In genomic region chr19:1445185-1445931, GRCh38 we compare ENCODE assay signal across 8 cellular contexts. TPM values are rescaled to one million over a fixed set of nuclear protein-coding genes. Genes with fewer than 3 reads are reported as not detected.
A peak's percentile ranks its signal among the peaks of the same experiment; 100 is the strongest.
DNase-seq lines count a peak whose midpoint lies in the region; ATAC-seq and TF ChIP-seq lines count a peak whose summit lies in the region.

No MANE protein-coding gene starts in this region.

- H3K27ac Mint-ChIP-seq in activated naive CD4-positive, alpha-beta T cell treated with anti-CD3 and anti-CD28 coated beads, Interleukin-2, amount 50 U/mL, for 72 hours, result peak overlapping the region in 1 of 2 donors; percentile 74
- peak overlapping the region; percentile 56 for H3K27ac Mint-ChIP-seq in type B pancreatic cell

- TF ChIP-seq CTCF in cardiac muscle cell (IDR thresholded peaks at IDR 0.05; ENCODE audit: low read depth, low read length) (peak; percentile 82), type B pancreatic cell (conservative IDR thresholded peaks at IDR 0.05) (peak; percentile 97)

- H3K27ac ChIP-seq in HUES64 (ENCODE audit: low read depth, low read length) (no peak overlapping the region), SK-N-MC (no peak overlapping the region), cardiac muscle cell (no peak overlapping the region), trophoblast cell (ENCODE audit: low read depth, low read length) (peak overlapping the region; percentile 16)

- peaks cover 28% of the 10 kb centered on the region for H3K27me3 Mint-ChIP-seq in type B pancreatic cell

- H3K4me3 ChIP-seq in HUES64 (ENCODE audit: low read length) (peak overlapping the region; percentile 64), SK-N-MC (peak overlapping the region; percentile 64), cardiac muscle cell (peak overlapping the region; percentile 53), trophoblast cell (ENCODE audit: low read depth, low read length) (peak overlapping the region; percentile 57)

- no peak overlapping the region for H2AFZ ChIP-seq in trophoblast cell (ENCODE audit: insufficient read depth, low read length, poor library complexity)

- H3K27me3 ChIP-seq in HUES64 (ENCODE audit: insufficient read depth, low read length), result peaks cover 47% of the 10 kb centered on the region
- peaks cover 51% of the 10 kb centered on the region for H3K27me3 ChIP-seq in cardiac muscle cell
- H3K27me3 ChIP-seq in trophoblast cell (ENCODE audit: insufficient read depth, low read length), result peaks cover 41% of the 10 kb centered on the region

- H3K18ac ChIP-seq in trophoblast cell (ENCODE audit: low read length), result no peak overlapping the region

- peaks cover 10% of the 10 kb centered on the region for H3K4me1 Mint-ChIP-seq in type B pancreatic cell (ENCODE audit: unreplicated experiment)

- peak; percentile 73 for ATAC-seq in GM18907 (IDR thresholded peaks at IDR 0.05; ENCODE audit: unreplicated experiment)
- ATAC-seq in activated naive CD4-positive, alpha-beta T cell treated with anti-CD3 and anti-CD28 coated beads, Interleukin-2, amount 50 U/mL, for 72 hours, result peak; percentile 71 to 88

- H4K91ac ChIP-seq in trophoblast cell (ENCODE audit: low read depth, low read length), result no peak overlapping the region

- H3K36me3 ChIP-seq in HUES64 (ENCODE audit: insufficient read depth, low read length) (peaks cover 26% of the 10 kb centered on the region), SK-N-MC (ENCODE audit: insufficient read depth, low read length) (peaks cover 23% of the 10 kb centered on the region), cardiac muscle cell (peaks cover 13% of the 10 kb centered on the region), trophoblast cell (ENCODE audit: control insufficient read depth in 1 of 2, insufficient read depth in 2 of 2, low read length in 2 of 2) (peaks cover 23 to 24% of the 10 kb centered on the region in 2 experiments)

- H4K12ac ChIP-seq in trophoblast cell (ENCODE audit: low read depth, low read length), result no peak overlapping the region

- no peak overlapping the region for H4K8ac ChIP-seq in trophoblast cell (ENCODE audit: low read depth, low read length)

- DNase-seq in AG08396 (ENCODE audit: low spot score), result peak; percentile 96
- DNase-seq in SK-N-MC (ENCODE audit: low read depth, low spot score), result no peak
- peak; percentile 81 to 91 for DNase-seq in activated naive CD4-positive, alpha-beta T cell treated with anti-CD3 and anti-CD28 coated beads, Interleukin-2, amount 50 U/mL, for 72 hours (ENCODE audit: low spot score in 2 of 2)
- peak; percentile 60 to 78 for DNase-seq in cardiac muscle cell (ENCODE audit: low read depth in 1 of 2, low spot score in 1 of 2)
- peak; percentile 47 to 80 for DNase-seq in trophoblast cell
- peak; percentile 88 for DNase-seq in type B pancreatic cell (ENCODE audit: extremely low spot score, unreplicated experiment)

- H2BK12ac ChIP-seq in trophoblast cell (ENCODE audit: low read length), result no peak overlapping the region

- H3K9ac ChIP-seq in HUES64 (ENCODE audit: low read depth, low read length) (peak overlapping the region; percentile 13; the same call in 1 of the 2 replicates), SK-N-MC (ENCODE audit: insufficient read length) (no peak overlapping the region), trophoblast cell (ENCODE audit: low read length) (no peak overlapping the region)

- no peak overlapping the region for H3K4ac ChIP-seq in trophoblast cell (ENCODE audit: low read depth, low read length)

- H3K9me3 Mint-ChIP-seq in activated naive CD4-positive, alpha-beta T cell treated with anti-CD3 and anti-CD28 coated beads, Interleukin-2, amount 50 U/mL, for 72 hours, result no peaks in the 10 kb centered on the region
- no peaks in the 10 kb centered on the region for H3K9me3 Mint-ChIP-seq in type B pancreatic cell

- no peak overlapping the region for H2BK5ac ChIP-seq in trophoblast cell (ENCODE audit: low read depth, low read length, poor library complexity)

- no peak overlapping the region for H2BK120ac ChIP-seq in trophoblast cell (ENCODE audit: insufficient read depth, low read length, poor library complexity)

- peaks cover 9 to 18% of the 10 kb centered on the region in 2 donors for H3K36me3 Mint-ChIP-seq in activated naive CD4-positive, alpha-beta T cell treated with anti-CD3 and anti-CD28 coated beads, Interleukin-2, amount 50 U/mL, for 72 hours
- H3K36me3 Mint-ChIP-seq in type B pancreatic cell, result peaks cover 5% of the 10 kb centered on the region

- H3K9me3 ChIP-seq in HUES64 (ENCODE audit: insufficient read depth, low read depth, low read length), result no peaks in the 10 kb centered on the region
- H3K9me3 ChIP-seq in SK-N-MC (ENCODE audit: low read depth, low read length), result no peaks in the 10 kb centered on the region
- H3K9me3 ChIP-seq in cardiac muscle cell (ENCODE audit: low read depth), result no peaks in the 10 kb centered on the region
- peaks cover 6% of the 10 kb centered on the region for H3K9me3 ChIP-seq in trophoblast cell (ENCODE audit: insufficient read depth, low read depth, low read length)

- H2AK5ac ChIP-seq in trophoblast cell (ENCODE audit: low read length), result no peak overlapping the region

- no peaks in the 10 kb centered on the region for H3K79me1 ChIP-seq in trophoblast cell (ENCODE audit: low read length)

- H3K79me2 ChIP-seq in trophoblast cell (ENCODE audit: control insufficient read depth, insufficient read depth, low read length, poor library complexity), result no peaks in the 10 kb centered on the region

- 3% methylated on average over 67 of the region's 70 CpGs for WGBS in HUES64
- WGBS in trophoblast cell (ENCODE audit: extremely low coverage, insufficient coverage, insufficient read length), result no CpG with 5 or more reads among the region's 70 CpGs

- H3K4me2 ChIP-seq in trophoblast cell (ENCODE audit: low read length), result peak overlapping the region; percentile 90

- H3K4me3 Mint-ChIP-seq in type B pancreatic cell, result peak overlapping the region; percentile 81

- H3K14ac ChIP-seq in trophoblast cell (ENCODE audit: low read length), result no peak overlapping the region

- H3K4me1 ChIP-seq in HUES64 (ENCODE audit: insufficient read depth, low read length), result no peaks in the 10 kb centered on the region
- peaks cover 5% of the 10 kb centered on the region for H3K4me1 ChIP-seq in cardiac muscle cell (ENCODE audit: low read depth)
- H3K4me1 ChIP-seq in trophoblast cell (ENCODE audit: control insufficient read depth in 1 of 2, insufficient read depth in 2 of 2, low read length in 2 of 2), result peaks cover 6 to 14% of the 10 kb centered on the region in 2 experiments

- H3K23ac ChIP-seq in trophoblast cell (ENCODE audit: low read length), result no peak overlapping the region

RNA-seq across cellular contexts. Expression of gene APC2, which starts 4.6 kb away (rescaled TPM):
- polyA plus RNA-seq in HUES64 (2013, experiment 1 of 2), result 1.5 TPM
- 1.8 TPM for polyA plus RNA-seq in HUES64 (2013, experiment 2 of 2)
- under 1 TPM; 0.09 to 0.14 TPM for total RNA-seq in activated naive CD4-positive, alpha-beta T cell treated with anti-CD3 and anti-CD28 coated beads, Interleukin-2, amount 50 U/mL, for 72 hours
- total RNA-seq in cardiac muscle cell (0.42 and 1.3 TPM in 2 replicates), type B pancreatic cell (ENCODE audit: low replicate concordance) (1.2 and 9.2 TPM in 2 replicates)
- polyA plus RNA-seq in cardiac muscle cell, result 0.27 and 0.94 TPM in 2 replicates
- 0.18 and 0.40 TPM in 2 replicates for polyA plus RNA-seq in trophoblast cell (2013)

RNA-seq across cellular contexts. Expression of gene RPS15, which starts 7.2 kb away (rescaled TPM):
- polyA plus RNA-seq in HUES64 (2013, experiment 1 of 2), result 1,974 TPM
- polyA plus RNA-seq in HUES64 (2013, experiment 2 of 2), result 1,812 TPM
- 1,000 to 10,000 TPM; 1,495 to 1,747 TPM for total RNA-seq in activated naive CD4-positive, alpha-beta T cell treated with anti-CD3 and anti-CD28 coated beads, Interleukin-2, amount 50 U/mL, for 72 hours
- total RNA-seq in cardiac muscle cell (3,563 and 6,817 TPM in 2 replicates), type B pancreatic cell (ENCODE audit: low replicate concordance) (1,251 and 1,344 TPM in 2 replicates)
- 1,008 and 1,129 TPM in 2 replicates for polyA plus RNA-seq in cardiac muscle cell
- polyA plus RNA-seq in trophoblast cell (2013), result 1,862 and 1,936 TPM in 2 replicates

RNA-seq across cellular contexts. Expression of gene C19orf25, which starts 33.7 kb away (rescaled TPM):
- 31.0 TPM for polyA plus RNA-seq in HUES64 (2013, experiment 1 of 2)
- polyA plus RNA-seq in HUES64 (2013, experiment 2 of 2), result 31.1 TPM
- total RNA-seq in activated naive CD4-positive, alpha-beta T cell treated with anti-CD3 and anti-CD28 coated beads, Interleukin-2, amount 50 U/mL, for 72 hours, result 10 to 100 TPM; 24.5 to 29.3 TPM
- 52.4 and 81.5 TPM in 2 replicates for total RNA-seq in cardiac muscle cell
- 56.9 and 84.9 TPM in 2 replicates for polyA plus RNA-seq in cardiac muscle cell
- polyA plus RNA-seq in trophoblast cell (2013), result 20.9 and 21.6 TPM in 2 replicates
- 36.6 and 37.5 TPM in 2 replicates for total RNA-seq in type B pancreatic cell (ENCODE audit: low replicate concordance)

RNA-seq across cellular contexts. Expression of gene DAZAP1, which starts 38.0 kb away (rescaled TPM):
- polyA plus RNA-seq in HUES64 (2013, experiment 1 of 2), result 139 TPM
- 144 TPM for polyA plus RNA-seq in HUES64 (2013, experiment 2 of 2)
- 100 to 1,000 TPM; 194 to 298 TPM for total RNA-seq in activated naive CD4-positive, alpha-beta T cell treated with anti-CD3 and anti-CD28 coated beads, Interleukin-2, amount 50 U/mL, for 72 hours
- total RNA-seq in cardiac muscle cell (103 and 112 TPM in 2 replicates), type B pancreatic cell (ENCODE audit: low replicate concordance) (124 and 141 TPM in 2 replicates)
- 41.8 and 43.0 TPM in 2 replicates for polyA plus RNA-seq in cardiac muscle cell
- 126 and 130 TPM in 2 replicates for polyA plus RNA-seq in trophoblast cell (2013)

RNA-seq across cellular contexts. Expression of gene GAMT, which starts 44.0 kb away (rescaled TPM):
- polyA plus RNA-seq in HUES64 (2013, experiment 1 of 2), result 12.3 TPM
- polyA plus RNA-seq in HUES64 (2013, experiment 2 of 2), result 18.2 TPM
- 10 to 100 TPM in 1 of 2 donors, 1 to 10 TPM in 1; 4.2 to 30.2 TPM for total RNA-seq in activated naive CD4-positive, alpha-beta T cell treated with anti-CD3 and anti-CD28 coated beads, Interleukin-2, amount 50 U/mL, for 72 hours
- total RNA-seq in cardiac muscle cell (197 and 231 TPM in 2 replicates), type B pancreatic cell (ENCODE audit: low replicate concordance) (33.7 and 37.9 TPM in 2 replicates)
- polyA plus RNA-seq in cardiac muscle cell, result 180 and 231 TPM in 2 replicates
- 20.3 and 20.6 TPM in 2 replicates for polyA plus RNA-seq in trophoblast cell (2013)
